ENCODE assay signal across 16 cellular contexts in genomic region chr5:111398013-111398412, GRCh38.
"Had no signal": no experiment of that assay in that cellular context is flagged by ENCODE, and none has a peak within 500 bp of the region (broad histone marks: within the 10 kb centered on the region; RNA-seq: fewer than 3 reads in every experiment).

No MANE protein-coding gene starts in this region.

- H3K4me3 ChIP-seq: body of pancreas, coronary artery, heart left ventricle, mucosa of descending colon, smooth muscle cell had no signal

- H3K27ac ChIP-seq: body of pancreas, coronary artery, foreskin keratinocyte, heart left ventricle had no signal

- H3K27me3 ChIP-seq: body of pancreas, foreskin keratinocyte, heart left ventricle had no signal

- DNase-seq: activated gamma-delta T cell; body of pancreas; central memory CD4-positive, alpha-beta T cell; effector CD4-positive, alpha-beta T cell; foreskin keratinocyte; heart left ventricle; mammary epithelial cell; mucosa of descending colon; naive thymus-derived CD8-positive, alpha-beta T cell; occipital lobe; right cardiac atrium; trophoblast cell had no signal

- H3K27me3 Mint-ChIP-seq: naive thymus-derived CD8-positive, alpha-beta T cell had no signal

- H3K9me3 Mint-ChIP-seq: naive thymus-derived CD8-positive, alpha-beta T cell had no signal

- H3K9me3 ChIP-seq: body of pancreas, heart left ventricle, mucosa of descending colon had no signal

- H3K27ac Mint-ChIP-seq: progenitor cell of endocrine pancreas had no signal

- H3K4me3 Mint-ChIP-seq: naive thymus-derived CD8-positive, alpha-beta T cell had no signal

- ATAC-seq: body of pancreas; foreskin keratinocyte; heart left ventricle; left lobe of liver; mucosa of descending colon; naive thymus-derived CD8-positive, alpha-beta T cell; right cardiac atrium had no signal

- H3K4me1 ChIP-seq: body of pancreas, heart left ventricle had no signal

- H3K4me2 ChIP-seq: smooth muscle cell had no signal

- H3K36me3 ChIP-seq: heart left ventricle had no signal
